In genomic region chr2:20934226-20934625, GRCh38 we compare ENCODE assay signal across 14 cellular contexts.
DNase-seq lines count a peak whose midpoint lies in the region; ATAC-seq and TF ChIP-seq lines count a peak whose summit lies in the region.
"Had no signal": no experiment of that assay in that cellular context is flagged by ENCODE, and none has a peak within 500 bp of the region (broad histone marks: within the 10 kb centered on the region; RNA-seq: fewer than 3 reads in every experiment).

No MANE protein-coding gene starts in this region.

- 3% methylated on average over 2 of the region's 2 CpGs for WGBS in SK-N-SH (ENCODE audit: low lambda C conversion rate)
- WGBS in mesodermal cell (ENCODE audit: insufficient coverage in 2 of 2), 2 experiments = 83 to 90% methylated on average over 1 of the region's 2 CpGs

- H3K79me2 ChIP-seq in SK-N-SH (ENCODE audit: insufficient read depth) = no peaks in the 10 kb centered on the region

- H3K4me1 Mint-ChIP-seq in activated CD4-positive, alpha-beta T cell treated with anti-CD3 and anti-CD28 coated beads for 36 hours = no peaks in the 10 kb centered on the region
- H3K4me1 Mint-ChIP-seq: CD4-positive, CD25-positive, alpha-beta regulatory T cell had no signal

- H3K36me3 Mint-ChIP-seq in activated CD4-positive, alpha-beta T cell treated with anti-CD3 and anti-CD28 coated beads for 36 hours (ENCODE audit: low read depth) = no peaks in the 10 kb centered on the region
- H3K36me3 Mint-ChIP-seq: CD4-positive, CD25-positive, alpha-beta regulatory T cell had no signal

- peak; percentile 11 for DNase-seq in AG10803 (ENCODE audit: low read depth)
- peak; percentile 72 for DNase-seq in BE2C
- DNase-seq in SK-N-SH = peak; percentile 54
- no peak for DNase-seq in NOMO-1 (lab: John Stamatoyannopoulos, UW; ENCODE audit: unreplicated experiment in 2 of 2)
- no peak for DNase-seq in NCI-H2171 treated with DMSO at 0.1 percent for 48 hours (lab: John Stamatoyannopoulos, UW)
- no peak for DNase-seq in AML-193 (lab: John Stamatoyannopoulos, UW)
- no peak for DNase-seq in activated CD4-positive, alpha-beta T cell treated with anti-CD3 and anti-CD28 coated beads for 36 hours
- DNase-seq: Calu3; CD4-positive, CD25-positive, alpha-beta regulatory T cell; DMS 273 treated with DMSO at 0.1 percent for 48 hours had no signal

- H3K27ac ChIP-seq in SK-N-SH (ENCODE audit: low read depth in 2 of 2, low read length in 1 of 2) (peak overlapping the region; percentile 57 to 67; a peak in 3 of 4 replicates), mesodermal cell (ENCODE audit: low read depth, low read length, severe bottlenecking) (peak overlapping the region; percentile 47)
- H3K27ac ChIP-seq: A549; BLaER1 treated with 17β-estradiol and CSF1 and Interleukin-3, amounts not matched to agents 10 nM and 100 nM had no signal

- H4K20me1 ChIP-seq in SK-N-SH (ENCODE audit: insufficient read depth) = no peaks in the 10 kb centered on the region
- H4K20me1 ChIP-seq: BLaER1 treated with 17β-estradiol and CSF1 and Interleukin-3, amounts not matched to agents 10 nM and 100 nM had no signal

- H3K36me3 ChIP-seq in BE2C = no peaks in the 10 kb centered on the region
- no peaks in the 10 kb centered on the region for H3K36me3 ChIP-seq in SK-N-SH (replicated peaks in 1 of 2; ENCODE audit: control insufficient read depth in 1 of 2, insufficient read depth in 2 of 2, low read length in 1 of 2)
- H3K36me3 ChIP-seq in mesodermal cell (ENCODE audit: control insufficient read depth, insufficient read depth, low read length) = no peaks in the 10 kb centered on the region
- H3K36me3 ChIP-seq: BLaER1 treated with 17β-estradiol and CSF1 and Interleukin-3, amounts not matched to agents 10 nM and 100 nM; HAP-1 had no signal

- H3K27ac Mint-ChIP-seq in activated CD4-positive, alpha-beta T cell treated with anti-CD3 and anti-CD28 coated beads for 36 hours = no peak overlapping the region
- H3K27ac Mint-ChIP-seq: CD4-positive, CD25-positive, alpha-beta regulatory T cell had no signal

- CTCF ChIA-PET in SK-N-SH (lab: Yijun Ruan, JAX) = interaction anchor here (1.2 to 4.5 kb wide), 7 partner anchors 8 to 273 kb away, joined by 3 to 23 read pairs (median 5); no protein-coding TSS in a partner anchor
- CTCF ChIA-PET in activated CD4-positive, alpha-beta T cell treated with anti-CD3 and anti-CD28 coated beads for 36 hours (lab: Charles Lee) = interaction anchor here (0.9 kb wide), 1 partner anchor 22 kb away, joined by 3 read pairs; no protein-coding TSS in a partner anchor

- no peaks in the 10 kb centered on the region for H3K9me2 ChIP-seq in SK-N-SH

- H3F3A ChIP-seq in SK-N-SH (replicated peaks; ENCODE audit: insufficient read depth) = peaks cover 13% of the 10 kb centered on the region

- ATAC-seq in activated CD4-positive, alpha-beta T cell treated with anti-CD3 and anti-CD28 coated beads for 36 hours = no peak
- ATAC-seq: A549 had no signal

- TF ChIP-seq RAD21 in SK-N-SH (IDR thresholded peaks at IDR 0.05; ENCODE audit: low read length) = no peak

- no peak overlapping the region for H3K4me3 Mint-ChIP-seq in activated CD4-positive, alpha-beta T cell treated with anti-CD3 and anti-CD28 coated beads for 36 hours
- H3K4me3 Mint-ChIP-seq: CD4-positive, CD25-positive, alpha-beta regulatory T cell had no signal

- no peak for TF ChIP-seq CTCF in AG10803 (conservative IDR thresholded peaks at IDR 0.05; ENCODE audit: low read length)
- TF ChIP-seq CTCF in BE2C (IDR thresholded peaks at IDR 0.05; ENCODE audit: low read depth, low read length) = no peak
- no peak for TF ChIP-seq CTCF in SK-N-SH (IDR thresholded peaks at IDR 0.05)

- peaks cover 2% of the 10 kb centered on the region for H3K9me3 Mint-ChIP-seq in activated CD4-positive, alpha-beta T cell treated with anti-CD3 and anti-CD28 coated beads for 36 hours (ENCODE audit: low read depth)

- H3K4me3 ChIP-seq in AG10803 (ENCODE audit: low read length) (no peak overlapping the region), BE2C (ENCODE audit: low read depth, low read length) (no peak overlapping the region), SK-N-SH (ENCODE audit: low read depth in 2 of 2, low read length in 1 of 2) (0 out of 4 replicates have a peak overlapping the region, but pooled peaks of 1 of the 2 experiments have one; percentile 0), mesodermal cell (ENCODE audit: extremely low read depth, insufficient read depth, low read length, poor library complexity, severe bottlenecking) (no peak overlapping the region)
- H3K4me3 ChIP-seq: A549; BLaER1 treated with 17β-estradiol and CSF1 and Interleukin-3, amounts not matched to agents 10 nM and 100 nM; HAP-1 had no signal

- H3K9ac ChIP-seq in SK-N-SH = 0 out of 2 replicates have a peak overlapping the region, but pooled peaks have one; percentile 30
- H3K9ac ChIP-seq: BLaER1 treated with 17β-estradiol and CSF1 and Interleukin-3, amounts not matched to agents 10 nM and 100 nM had no signal

- H3K27me3 ChIP-seq in BE2C = no peaks in the 10 kb centered on the region
- H3K27me3 ChIP-seq in SK-N-SH (ENCODE audit: insufficient read depth) = no peaks in the 10 kb centered on the region
- H3K27me3 ChIP-seq: BLaER1 treated with 17β-estradiol and CSF1 and Interleukin-3, amounts not matched to agents 10 nM and 100 nM had no signal

- intact Hi-C loops in activated CD4-positive, alpha-beta T cell treated with anti-CD3 and anti-CD28 coated beads for 36 hours (cut with DNase I, micrococcal nuclease) = no loop called here

- H3K4me2 ChIP-seq in SK-N-SH = peak overlapping the region; percentile 40
- H3K4me2 ChIP-seq: A549; BLaER1 treated with 17β-estradiol and CSF1 and Interleukin-3, amounts not matched to agents 10 nM and 100 nM had no signal

- no peak overlapping the region for H2AFZ ChIP-seq in SK-N-SH (ENCODE audit: low read depth)

- POLR2A ChIA-PET in SK-N-SH (lab: Yijun Ruan, JAX) = no interaction called here
- POLR2A ChIA-PET in activated CD4-positive, alpha-beta T cell treated with anti-CD3 and anti-CD28 coated beads for 36 hours (lab: Charles Lee) = no interaction called here

- H3K9me3 ChIP-seq in BE2C (no peaks in the 10 kb centered on the region), SK-N-SH (no peaks in the 10 kb centered on the region), mesodermal cell (ENCODE audit: control insufficient read depth, low read length) (no peaks in the 10 kb centered on the region)
- H3K9me3 ChIP-seq: HAP-1 had no signal

- H3K4me1 ChIP-seq in BE2C (peaks cover 32% of the 10 kb centered on the region), SK-N-SH (ENCODE audit: control insufficient read depth in 1 of 2, insufficient read depth in 2 of 2, low read depth in 1 of 2, low read length in 1 of 2) (peaks cover 20 to 32% of the 10 kb centered on the region in 2 experiments), mesodermal cell (ENCODE audit: control insufficient read depth, insufficient read depth, low read length, poor library complexity, severe bottlenecking) (peaks cover 13% of the 10 kb centered on the region)
- H3K4me1 ChIP-seq: A549, HAP-1 had no signal

- H3K27me3 Mint-ChIP-seq in activated CD4-positive, alpha-beta T cell treated with anti-CD3 and anti-CD28 coated beads for 36 hours = peaks cover 5% of the 10 kb centered on the region

- TF ChIP-seq EP300 in SK-N-SH (IDR thresholded peaks at IDR 0.05; ENCODE audit: borderline replicate concordance in 1 of 2, low read depth in 1 of 2, low read length in 1 of 2) = no peak; a peak in 1 of 4 replicates

TF ChIP-seq in SK-N-SH, 30 proteins besides CTCF, POLR2A, EP300 and RAD21:
- TF ChIP-seq NFIC (IDR thresholded peaks at IDR 0.05; ENCODE audit: borderline replicate concordance) = peak; percentile 60
- TF ChIP-seq TCF12 (IDR thresholded peaks at IDR 0.05) = peak; percentile 56
- TF ChIP-seq RCOR1 (IDR thresholded peaks at IDR 0.05; ENCODE audit: low read length) = peak; percentile 46; the same call in 1 of the 2 replicates
- TF ChIP-seq, protein P1, sequence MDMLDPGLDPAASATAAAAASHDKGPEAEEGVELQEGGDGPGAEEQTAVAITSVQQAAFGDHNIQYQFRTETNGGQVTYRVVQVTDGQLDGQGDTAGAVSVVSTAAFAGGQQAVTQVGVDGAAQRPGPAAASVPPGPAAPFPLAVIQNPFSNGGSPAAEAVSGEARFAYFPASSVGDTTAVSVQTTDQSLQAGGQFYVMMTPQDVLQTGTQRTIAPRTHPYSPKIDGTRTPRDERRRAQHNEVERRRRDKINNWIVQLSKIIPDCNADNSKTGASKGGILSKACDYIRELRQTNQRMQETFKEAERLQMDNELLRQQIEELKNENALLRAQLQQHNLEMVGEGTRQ (IDR thresholded peaks at IDR 0.05; ENCODE audit: borderline replicate concordance, low read depth, low read length) = no peak
- TF ChIP-seq, protein P2, sequence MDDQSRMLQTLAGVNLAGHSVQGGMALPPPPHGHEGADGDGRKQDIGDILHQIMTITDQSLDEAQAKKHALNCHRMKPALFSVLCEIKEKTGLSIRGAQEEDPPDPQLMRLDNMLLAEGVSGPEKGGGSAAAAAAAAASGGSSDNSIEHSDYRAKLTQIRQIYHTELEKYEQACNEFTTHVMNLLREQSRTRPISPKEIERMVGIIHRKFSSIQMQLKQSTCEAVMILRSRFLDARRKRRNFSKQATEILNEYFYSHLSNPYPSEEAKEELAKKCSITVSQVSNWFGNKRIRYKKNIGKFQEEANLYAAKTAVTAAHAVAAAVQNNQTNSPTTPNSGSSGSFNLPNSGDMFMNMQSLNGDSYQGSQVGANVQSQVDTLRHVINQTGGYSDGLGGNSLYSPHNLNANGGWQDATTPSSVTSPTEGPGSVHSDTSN (IDR thresholded peaks at IDR 0.05) = no peak

Comparison
In these comparisons a context has a peak if more than half of its experiments do, and no peak if none do; other contexts are left out.
1. DNase-seq: peak in AG10803 (single experiment), BE2C (single experiment) and SK-N-SH (single experiment); none in NOMO-1 (0 of 2), NCI-H2171 treated with DMSO at 0.1 percent for 48 hours (single experiment), AML-193 (0 of 2) and activated CD4-positive, alpha-beta T cell treated with anti-CD3 and anti-CD28 coated beads for 36 hours (single experiment).